In the genomic region with DNA sequence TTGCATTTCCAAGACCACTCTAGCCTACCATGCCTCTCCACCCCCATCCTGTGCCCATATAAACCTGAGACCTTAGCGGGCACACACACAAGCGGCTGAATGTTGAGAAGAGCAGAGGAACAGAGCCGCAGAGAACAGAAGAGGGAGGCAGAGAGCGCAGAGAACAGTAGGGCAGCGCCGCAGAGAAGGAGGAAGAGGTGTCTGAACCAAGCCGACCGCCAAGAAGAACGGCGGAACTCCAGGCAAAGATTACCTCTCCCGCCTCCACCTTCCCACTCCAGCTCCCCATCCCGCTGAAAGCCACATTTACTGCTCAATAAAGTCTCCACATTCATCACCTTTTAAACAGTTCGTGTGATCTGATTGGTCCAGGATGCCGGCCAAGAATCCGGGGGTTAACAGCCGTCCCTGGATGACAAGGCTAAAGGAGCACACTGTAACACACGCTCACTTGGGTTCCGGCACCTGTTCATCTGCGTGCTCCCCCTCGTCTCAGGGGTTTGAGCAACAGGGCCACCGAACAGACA, we compare ENCODE assay signal across 8 cellular contexts. TPM values are rescaled to one million over a fixed set of nuclear protein-coding genes. Genes with fewer than 3 reads are reported as not detected.
DNase-seq lines count a peak whose midpoint lies in the region; ATAC-seq lines count a peak whose summit lies in the region.

No MANE protein-coding gene starts in this region.

- H3K9ac ChIP-seq in skeletal muscle tissue (ENCODE audit: low read depth in 1 of 3, low read length in 3 of 3), result no peak overlapping the region

- ATAC-seq in GM21737 (IDR thresholded peaks at IDR 0.05; ENCODE audit: unreplicated experiment) (peak; percentile 77), left ventricle myocardium superior (peak; percentile 92), GM19463 (IDR thresholded peaks at IDR 0.05; ENCODE audit: unreplicated experiment) (no peak)

- H3K27ac ChIP-seq in skeletal muscle tissue (ENCODE audit: low read depth, low read length), result no peak overlapping the region

- intact Hi-C loops in left ventricle myocardium superior (cut with micrococcal nuclease), result no loop called here

- peak; percentile 69 for DNase-seq in DMS153 treated with DMSO at 0.1 percent for 48 hours (lab: John Stamatoyannopoulos, UW; ENCODE audit: unreplicated experiment)
- DNase-seq in LoVo (ENCODE audit: low spot score), result peak; percentile 68
- peak; percentile 9 for DNase-seq in activated T-cell treated with anti-CD3 and anti-CD28 coated beads for 24 hours (ENCODE audit: low read depth)
- DNase-seq in left ventricle myocardium superior, result peak; percentile 43
- DNase-seq in GM19240 (ENCODE audit: insufficient read length, low spot score), result no peak

- H3K4me1 ChIP-seq in skeletal muscle tissue (ENCODE audit: control insufficient read depth in 3 of 3, insufficient read depth in 3 of 3, low read length in 3 of 3), result peaks cover 0 to 3% (median 0%) of the 10 kb centered on the region in 3 donors

- no peaks in the 10 kb centered on the region for H3K9me3 ChIP-seq in skeletal muscle tissue (ENCODE audit: control insufficient read depth in 3 of 3, low read length in 3 of 3)

- H3K27me3 ChIP-seq in skeletal muscle tissue (ENCODE audit: control insufficient read depth in 3 of 3, insufficient read depth in 3 of 3, low read length in 3 of 3), result no peaks in the 10 kb centered on the region

- peak overlapping the region; percentile 34 to 61 (median 55) for H3K4me3 ChIP-seq in skeletal muscle tissue (ENCODE audit: low read length in 3 of 3)

- no peaks in the 10 kb centered on the region for H3K36me3 ChIP-seq in skeletal muscle tissue (ENCODE audit: control insufficient read depth in 3 of 3, insufficient read depth in 3 of 3, low read length in 3 of 3)

RNA-seq across cellular contexts. Expression of a gene that starts 33.2 kb away (rescaled TPM):
- total RNA-seq in left ventricle myocardium superior (0.59 TPM), skeletal muscle tissue (0.52 TPM)
